Comparison of ENCODE assay signal across 18 cellular contexts in genomic region chr3:188261011-188261410, GRCh38.
DNase-seq lines count a peak whose midpoint lies in the region; ATAC-seq and TF ChIP-seq lines count a peak whose summit lies in the region.
"Had no signal": no experiment of that assay in that cellular context is flagged by ENCODE, and none has a peak within 500 bp of the region (broad histone marks: within the 10 kb centered on the region; RNA-seq: fewer than 3 reads in every experiment).

No MANE protein-coding gene starts in this region.

- no peaks in the 10 kb centered on the region for H3K27me3 Mint-ChIP-seq in stimulated activated naive CD8-positive, alpha-beta T cell treated with anti-CD3 and anti-CD28 coated beads, Interleukin-15, amount 100 ng/mL, for 72 hours
- H3K27me3 Mint-ChIP-seq: CD4-positive, alpha-beta memory T cell had no signal

- TF ChIP-seq CTCF in RWPE2 (IDR thresholded peaks at IDR 0.05; ENCODE audit: poor library complexity, severe bottlenecking) (no peak), gastroesophageal sphincter (IDR thresholded peaks at IDR 0.05) (no peak), stomach (IDR thresholded peaks at IDR 0.05) (no peak), omental fat pad (IDR thresholded peaks at IDR 0.05) (no peak)

- H3K27ac ChIP-seq in RWPE2 (ENCODE audit: poor library complexity, severe bottlenecking) (peak overlapping the region; percentile 95), gastroesophageal sphincter (peak overlapping the region; percentile 93 to 100 (median 96)), stomach (peak overlapping the region in 4 of 5 donors; percentile 82 to 94 (median 86))
- H3K27ac ChIP-seq: neural progenitor cell had no signal

- TF ChIP-seq POLR2A in gastroesophageal sphincter (IDR thresholded peaks at IDR 0.05) (no peak), stomach (IDR thresholded peaks at IDR 0.05) (no peak)

- TF ChIP-seq EP300 in gastroesophageal sphincter (IDR thresholded peaks at IDR 0.05) (no peak), stomach (IDR thresholded peaks at IDR 0.05) (no peak)

- no peak overlapping the region for H3K4me3 Mint-ChIP-seq in stimulated activated naive CD8-positive, alpha-beta T cell treated with anti-CD3 and anti-CD28 coated beads, Interleukin-15, amount 100 ng/mL, for 72 hours
- H3K4me3 Mint-ChIP-seq: CD4-positive, alpha-beta memory T cell; neural progenitor cell had no signal

- H3K27me3 ChIP-seq in RWPE2 (ENCODE audit: insufficient read depth, poor library complexity, severe bottlenecking), result no peaks in the 10 kb centered on the region
- no peaks in the 10 kb centered on the region for H3K27me3 ChIP-seq in gastroesophageal sphincter
- H3K27me3 ChIP-seq in stomach, result no peaks in the 10 kb centered on the region
- H3K27me3 ChIP-seq: neural progenitor cell had no signal

- H3K4me1 Mint-ChIP-seq in stimulated activated naive CD8-positive, alpha-beta T cell treated with anti-CD3 and anti-CD28 coated beads, Interleukin-15, amount 100 ng/mL, for 72 hours, result peaks cover 16% of the 10 kb centered on the region

- H3K9me3 ChIP-seq in RWPE2 (ENCODE audit: severe bottlenecking), result no peaks in the 10 kb centered on the region
- H3K9me3 ChIP-seq in gastroesophageal sphincter, result no peaks in the 10 kb centered on the region
- H3K9me3 ChIP-seq in stomach, result no peaks in the 10 kb centered on the region

- H3K4me3 ChIP-seq in RWPE2 (ENCODE audit: severe bottlenecking), result no peak overlapping the region
- H3K4me3 ChIP-seq in gastroesophageal sphincter, result no peak overlapping the region
- H3K4me3 ChIP-seq in stomach, result no peak overlapping the region
- H3K4me3 ChIP-seq: K562, neural progenitor cell had no signal

- H3K4me1 ChIP-seq in RWPE2 (ENCODE audit: insufficient read depth, poor library complexity, severe bottlenecking) (peaks cover 46% of the 10 kb centered on the region), gastroesophageal sphincter (peaks cover 30 to 99% (median 56%) of the 10 kb centered on the region in 3 donors), stomach (peaks cover 64 to 94% (median 76%) of the 10 kb centered on the region in 4 donors)

- H3K36me3 ChIP-seq in RWPE2 (ENCODE audit: low read depth), result no peaks in the 10 kb centered on the region
- H3K36me3 ChIP-seq in gastroesophageal sphincter, result no peaks in the 10 kb centered on the region
- H3K36me3 ChIP-seq in stomach, result no peaks in the 10 kb centered on the region
- H3K36me3 ChIP-seq: neural progenitor cell had no signal

- no peak overlapping the region for H3K27ac Mint-ChIP-seq in stimulated activated naive CD8-positive, alpha-beta T cell treated with anti-CD3 and anti-CD28 coated beads, Interleukin-15, amount 100 ng/mL, for 72 hours
- H3K27ac Mint-ChIP-seq: CD4-positive, alpha-beta memory T cell; neural progenitor cell had no signal

- ATAC-seq in RWPE2 (ENCODE audit: low read depth), result no peak
- no peak for ATAC-seq in gastroesophageal sphincter
- no peak for ATAC-seq in stimulated activated naive CD8-positive, alpha-beta T cell treated with anti-CD3 and anti-CD28 coated beads, Interleukin-15, amount 100 ng/mL, for 72 hours
- no peak for ATAC-seq in omental fat pad (ENCODE audit: low FRiP score)
- ATAC-seq: K562 had no signal

- H3K9me3 Mint-ChIP-seq in stimulated activated naive CD8-positive, alpha-beta T cell treated with anti-CD3 and anti-CD28 coated beads, Interleukin-15, amount 100 ng/mL, for 72 hours, result no peaks in the 10 kb centered on the region
- H3K9me3 Mint-ChIP-seq: CD4-positive, alpha-beta memory T cell; neural progenitor cell had no signal

- DNase-seq in EL (peak; percentile 47), RWPE2 (ENCODE audit: low spot score) (no peak), stomach (no peak), middle frontal gyrus (ENCODE audit: extremely low spot score, low spot score) (no peak), omental fat pad (ENCODE audit: low spot score) (no peak)
- no peak for DNase-seq in stimulated activated naive CD8-positive, alpha-beta T cell treated with anti-CD3 and anti-CD28 coated beads, Interleukin-15, amount 100 ng/mL, for 72 hours
- DNase-seq: activated CD4-positive, alpha-beta T cell treated with anti-CD3 and anti-CD28 coated beads, Interleukin-2, amount 50 U/mL, for 4 hours; activated gamma-delta T cell treated with Interleukin-2 at 50 U/mL for 16 hours; caudate nucleus; CD4-positive, alpha-beta memory T cell; erythroblast; NCI-H146; NCI-H2171; NCI-H69; SHP77 treated with DMSO at 0.1 percent for 48 hours had no signal

- intact Hi-C loops in stomach (cut with DNase I; ENCODE audit: low total_unique reads), result no loop called here

- WGBS in gastroesophageal sphincter (ENCODE audit: low coverage in 1 of 2), 2 donors, result 41 to 60% methylated on average over 3 to 4 of the region's 4 CpGs
- WGBS in stomach, 5 donors, result 76 to 84% (median 82%) methylated on average over 4 of the region's 4 CpGs
